Comparison of ENCODE assay signal across 11 cellular contexts in genomic region chr11:18280438-18281046, GRCh38. TPM values are rescaled to one million over a fixed set of nuclear protein-coding genes. Genes with fewer than 3 reads are reported as not detected.
A peak's percentile ranks its signal among the peaks of the same experiment; 100 is the strongest.
DNase-seq lines count a peak whose midpoint lies in the region; ATAC-seq, FAIRE-seq and TF ChIP-seq lines count a peak whose summit lies in the region.
"Had no signal": no experiment of that assay in that cellular context is flagged by ENCODE, and none has a peak within 500 bp of the region (broad histone marks: within the 10 kb centered on the region; RNA-seq: fewer than 3 reads in every experiment).

No MANE protein-coding gene starts in this region.

- intact Hi-C loops in CD4-positive, alpha-beta memory T cell (cut with micrococcal nuclease) = no loop called here
- intact Hi-C loops in testis (cut with DNase I; ENCODE audit: low total_unique reads) (no loop called here), esophagus squamous epithelium (cut with DNase I) (no loop called here)

- CTCF ChIA-PET in CD4-positive, alpha-beta memory T cell (lab: Charles Lee; ENCODE audit: partially characterized antibody) = interaction anchor here (1.9 kb wide), 1 partner anchor 37 kb away, joined by 6 read pairs; no protein-coding TSS in a partner anchor

- 89 to 90% methylated on average over 4 of the region's 4 CpGs for whole genome bisulfite sequencing in testis, 2 donors
- WGBS in esophagus squamous epithelium, 2 donors = 58 to 60% methylated on average over 4 of the region's 4 CpGs

- no peaks in the 10 kb centered on the region for H3K27me3 ChIP-seq in CD4-positive, alpha-beta memory T cell (ENCODE audit: insufficient read depth, low read length)
- H3K27me3 ChIP-seq in testis (no peaks in the 10 kb centered on the region), esophagus squamous epithelium (no peaks in the 10 kb centered on the region)

- H3K4me3 ChIP-seq in CD4-positive, alpha-beta memory T cell (ENCODE audit: low read length in 2 of 2) = no peak overlapping the region
- no peak overlapping the region for H3K4me3 ChIP-seq in testis
- no peak overlapping the region for H3K4me3 ChIP-seq in esophagus squamous epithelium

- TF ChIP-seq CTCF in glutamatergic neuron (IDR thresholded peaks at IDR 0.05; ENCODE audit: partially characterized antibody, unreplicated experiment) (no peak), testis (IDR thresholded peaks at IDR 0.05) (no peak), esophagus squamous epithelium (IDR thresholded peaks at IDR 0.05) (no peak)

- H3K36me3 ChIP-seq in CD4-positive, alpha-beta memory T cell (ENCODE audit: insufficient read depth, low read length) = peaks cover 14% of the 10 kb centered on the region
- H3K36me3 ChIP-seq in testis (ENCODE audit: low read depth, missing control alignments) (no peaks in the 10 kb centered on the region), esophagus squamous epithelium (peaks cover 0 to 82% (median 12%) of the 10 kb centered on the region in 3 donors)

- no peaks in the 10 kb centered on the region for H3K9me3 Mint-ChIP-seq in CD4-positive, alpha-beta memory T cell
- no peaks in the 10 kb centered on the region for H3K9me3 Mint-ChIP-seq in glutamatergic neuron (ENCODE audit: unreplicated experiment)

- peaks cover 6% of the 10 kb centered on the region for H3K4me1 ChIP-seq in CD4-positive, alpha-beta memory T cell (ENCODE audit: insufficient read depth, low read length)
- H3K4me1 ChIP-seq in testis (no peaks in the 10 kb centered on the region), esophagus squamous epithelium (no peaks in the 10 kb centered on the region)

- no peak overlapping the region for H3K27ac ChIP-seq in CD4-positive, alpha-beta memory T cell (ENCODE audit: low read depth, low read length)
- no peak overlapping the region for H3K27ac ChIP-seq in testis
- H3K27ac ChIP-seq in esophagus squamous epithelium = no peak overlapping the region
- H3K27ac ChIP-seq: HL-60 had no signal

- ATAC-seq in GM19043 (IDR thresholded peaks at IDR 0.05; ENCODE audit: low read depth, unreplicated experiment) = peak; percentile 81
- peak; percentile 91 for ATAC-seq in HG02885 (IDR thresholded peaks at IDR 0.05; ENCODE audit: poor library complexity, unreplicated experiment)

- TF ChIP-seq POLR2A in testis (IDR thresholded peaks at IDR 0.05) = no peak
- TF ChIP-seq POLR2A in H54 (IDR thresholded peaks at IDR 0.05; ENCODE audit: low read depth, low read length) = no peak
- TF ChIP-seq POLR2A in esophagus squamous epithelium (IDR thresholded peaks at IDR 0.05) = no peak

- POLR2A ChIA-PET in CD4-positive, alpha-beta memory T cell (lab: Charles Lee; ENCODE audit: partially characterized antibody) = no interaction called here

- no peak for DNase-seq in CD4-positive, alpha-beta memory T cell
- DNase-seq in NOMO-1 treated with DMSO at 0.1 percent for 48 hours (lab: John Stamatoyannopoulos, UW; ENCODE audit: unreplicated experiment) (peak; percentile 63), glutamatergic neuron (no peak), testis (no peak), H54 (ENCODE audit: insufficient read length, low spot score) (no peak), esophagus squamous epithelium (lab: John Stamatoyannopoulos, UW) (no peak)
- DNase-seq: COR-L47; NK-92 treated with Interleukin-12 subunit alpha and Interleukin-12 subunit beta, amount 100 ng/mL, for 24 hours had no signal

- H3K4me3 Mint-ChIP-seq in CD4-positive, alpha-beta memory T cell = peak overlapping the region in 6 of 8 donors; percentile 26 to 85 (median 68)
- no peak overlapping the region for H3K4me3 Mint-ChIP-seq in glutamatergic neuron (ENCODE audit: unreplicated experiment)

- no peaks in the 10 kb centered on the region for H3K27me3 Mint-ChIP-seq in CD4-positive, alpha-beta memory T cell
- no peaks in the 10 kb centered on the region for H3K27me3 Mint-ChIP-seq in glutamatergic neuron (ENCODE audit: unreplicated experiment)

- FAIRE-seq in H54 (lab: Jason Lieb, UNC) = no peak

- peak overlapping the region; percentile 4 to 88 (median 62) for H3K27ac Mint-ChIP-seq in CD4-positive, alpha-beta memory T cell
- no peak overlapping the region for H3K27ac Mint-ChIP-seq in glutamatergic neuron (ENCODE audit: unreplicated experiment)

- H3K36me3 Mint-ChIP-seq in CD4-positive, alpha-beta memory T cell = peaks cover 45 to 57% of the 10 kb centered on the region in 2 donors
- no peaks in the 10 kb centered on the region for H3K36me3 Mint-ChIP-seq in glutamatergic neuron (ENCODE audit: unreplicated experiment)

- H3K9me3 ChIP-seq in CD4-positive, alpha-beta memory T cell (ENCODE audit: control insufficient read depth in 1 of 2, low read length in 2 of 2) = no peaks in the 10 kb centered on the region
- H3K9me3 ChIP-seq in testis (no peaks in the 10 kb centered on the region), esophagus squamous epithelium (no peaks in the 10 kb centered on the region)

- peaks cover 6 to 17% (median 12%) of the 10 kb centered on the region in 4 donors for H3K4me1 Mint-ChIP-seq in CD4-positive, alpha-beta memory T cell
- H3K4me1 Mint-ChIP-seq in glutamatergic neuron (ENCODE audit: low read depth, unreplicated experiment) = no peaks in the 10 kb centered on the region

RNA-seq across cellular contexts. Expression of gene SAA1, which starts 14.5 kb away (rescaled TPM):
- not detected for total RNA-seq in CD4-positive, alpha-beta memory T cell
- not detected for polyA plus RNA-seq in CD4-positive, alpha-beta memory T cell
- total RNA-seq in glutamatergic neuron (ENCODE audit: unreplicated experiment) (not detected), testis (not detected), esophagus squamous epithelium (100 to 1,000 TPM in 1 of 4 donors, 10 to 100 TPM in 2, 1 to 10 TPM in 1; 2.3 to 207 (median 22.6) TPM)
- 6.2 TPM for polyA plus RNA-seq in testis (ENCODE audit: insufficient read depth, low read depth, low replicate concordance)

RNA-seq across cellular contexts. Expression of gene SAA2, which starts 32.1 kb away (rescaled TPM):
- not detected for total RNA-seq in CD4-positive, alpha-beta memory T cell
- polyA plus RNA-seq in CD4-positive, alpha-beta memory T cell = not detected
- total RNA-seq in glutamatergic neuron (ENCODE audit: unreplicated experiment) (0.44 TPM), testis (1 to 10 TPM; 1.7 to 2.4 TPM), esophagus squamous epithelium (10 to 100 TPM in 2 of 4 donors, 1 to 10 TPM in 1, not detected in 1; 5.4 to 79.8 (median 12.9) TPM)
- polyA plus RNA-seq in testis (ENCODE audit: insufficient read depth, low read depth, low replicate concordance) = 2.1 TPM

RNA-seq across cellular contexts. Expression of gene HPS5, which starts 41.4 kb away (rescaled TPM):
- 10 to 100 TPM; 22.1 to 23.7 TPM for total RNA-seq in CD4-positive, alpha-beta memory T cell
- 10 to 100 TPM; 14.2 to 15.1 TPM for polyA plus RNA-seq in CD4-positive, alpha-beta memory T cell
- 17.9 TPM for total RNA-seq in glutamatergic neuron (ENCODE audit: unreplicated experiment)
- 100 to 1,000 TPM in 1 of 2 donors, 10 to 100 TPM in 1; 97.7 to 111 TPM for total RNA-seq in testis
- polyA plus RNA-seq in testis (ENCODE audit: insufficient read depth, low read depth, low replicate concordance) = 44.0 TPM
- total RNA-seq in esophagus squamous epithelium = 10 to 100 TPM; 10.8 to 21.2 (median 15.5) TPM

RNA-seq across cellular contexts. Expression of gene GTF2H1, which starts 41.8 kb away (rescaled TPM):
- 10 to 100 TPM; 60.1 to 61.6 TPM for total RNA-seq in CD4-positive, alpha-beta memory T cell
- 10 to 100 TPM; 31.8 to 41.6 TPM for polyA plus RNA-seq in CD4-positive, alpha-beta memory T cell
- total RNA-seq in glutamatergic neuron (ENCODE audit: unreplicated experiment) = 26.5 TPM
- 100 to 1,000 TPM; 103 to 111 TPM for total RNA-seq in testis
- 79.2 TPM for polyA plus RNA-seq in testis (ENCODE audit: insufficient read depth, low read depth, low replicate concordance)
- 10 to 100 TPM; 33.5 to 77.4 (median 54.8) TPM for total RNA-seq in esophagus squamous epithelium

RNA-seq across cellular contexts. Expression of gene SAA4, which starts 43.9 kb away (rescaled TPM):
- not detected for total RNA-seq in CD4-positive, alpha-beta memory T cell
- polyA plus RNA-seq in CD4-positive, alpha-beta memory T cell = not detected
- total RNA-seq in glutamatergic neuron (ENCODE audit: unreplicated experiment) = not detected
- total RNA-seq in testis = not detected
- polyA plus RNA-seq in testis (ENCODE audit: insufficient read depth, low read depth, low replicate concordance) = 0.84 TPM
- 1 to 10 TPM in 1 of 4 donors, not detected in 3; 1.3 TPM for total RNA-seq in esophagus squamous epithelium
